9 cellular contexts compared by ENCODE assay signal in the genomic region with DNA sequence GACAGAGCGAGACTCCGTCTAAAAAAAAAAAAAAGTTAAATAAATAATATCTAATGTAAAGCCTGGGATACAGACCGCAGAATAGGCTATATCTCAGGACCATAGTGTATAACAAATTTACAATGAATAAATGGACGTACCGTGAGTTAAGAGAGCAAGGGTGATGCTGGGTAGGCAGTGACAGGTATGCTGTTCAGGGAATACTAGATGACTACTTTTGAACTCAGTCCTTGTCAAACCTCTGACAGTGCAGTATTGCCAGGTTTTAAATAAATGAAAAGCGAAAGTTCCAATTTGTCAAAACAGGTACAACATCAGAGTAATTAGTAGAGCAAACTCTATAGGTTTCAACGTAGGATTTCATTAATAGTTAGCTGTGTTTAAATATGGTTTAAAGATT.
"Had no signal": no experiment of that assay in that cellular context is flagged by ENCODE, and none has a peak within 500 bp of the region (broad histone marks: within the 10 kb centered on the region; RNA-seq: fewer than 3 reads in every experiment).

No MANE protein-coding gene starts in this region.

- H3K27ac ChIP-seq: HL-60, KMS-11 had no signal

- H3K9ac ChIP-seq: KMS-11 had no signal

- DNase-seq: H9, HCEC 1CT, IMR-90, KBM-7 had no signal

- H3K4me2 ChIP-seq: GM23338, KMS-11 had no signal

- ATAC-seq: GM23338 had no signal

- H2AFZ ChIP-seq: GM23338 had no signal

- FAIRE-seq: H1, H54 had no signal

- H3K4me3 ChIP-seq: GM23338 had no signal
